In genomic region chr16:29157051-29157923, GRCh38 we compare ENCODE assay signal across 8 cellular contexts.
DNase-seq lines count a peak whose midpoint lies in the region; ATAC-seq and TF ChIP-seq lines count a peak whose summit lies in the region.
"Not testable (repeated sequence)": the region's sequence is repeated elsewhere in the genome, so short reads cannot be mapped to it uniquely, and the experiment has no call there.

No MANE protein-coding gene starts in this region.

- not testable (repeated sequence) for H3K36me3 ChIP-seq in left lung; trophoblast cell (ENCODE audit: control insufficient read depth in 1 of 2, insufficient read depth in 2 of 2, low read length in 2 of 2); uterus

- H3K9me3 ChIP-seq in left lung; trophoblast cell (ENCODE audit: insufficient read depth, low read depth, low read length); uterus: not testable (repeated sequence)

- TF ChIP-seq CTCF in WTC11 (IDR thresholded peaks at IDR 0.05); MCF 10A (IDR thresholded peaks at IDR 0.05; ENCODE audit: unreplicated experiment): not testable (repeated sequence)
- TF ChIP-seq CTCF in left lung (IDR thresholded peaks at IDR 0.05) (peak in 1 of 2 donors; percentile 22), uterus (IDR thresholded peaks at IDR 0.05) (peak in 1 of 4 experiments; percentile 35)

- H2AK5ac ChIP-seq in trophoblast cell (ENCODE audit: low read length), result not testable (repeated sequence)

- H3K4me1 ChIP-seq in left lung (peaks cover 6 to 52% of the 10 kb centered on the region in 2 donors), trophoblast cell (ENCODE audit: control insufficient read depth in 1 of 2, insufficient read depth in 2 of 2, low read length in 2 of 2) (peaks cover 8 to 12% of the 10 kb centered on the region in 2 experiments), uterus (peaks cover 0 to 11% of the 10 kb centered on the region in 2 donors)

- H3K4me2 ChIP-seq in trophoblast cell (ENCODE audit: low read length), result peak overlapping the region; percentile 10

- H3K27ac Mint-ChIP-seq in WTC11 (peak overlapping the region; percentile 99), MCF 10A (ENCODE audit: low read depth, unreplicated experiment) (peak overlapping the region; percentile 97)

- H2AFZ ChIP-seq in trophoblast cell (ENCODE audit: insufficient read depth, low read length, poor library complexity), result not testable (repeated sequence)

- DNase-seq in GDM1 (lab: John Stamatoyannopoulos, UW) (peak; percentile 29), MV-4-11 (lab: John Stamatoyannopoulos, UW) (peak; percentile 97), WTC11 (ENCODE audit: low spot score) (peak; percentile 46), MCF 10A (ENCODE audit: unreplicated experiment) (peak; percentile 95), fibroblast of peridontal ligament (ENCODE audit: extremely low read depth) (peak; percentile 96), left lung (peak in 1 of 2 donors; percentile 62), trophoblast cell (peak; percentile 93 to 98), uterus (peak; percentile 66 to 75)

- H2BK120ac ChIP-seq in trophoblast cell (ENCODE audit: insufficient read depth, low read length, poor library complexity), result not testable (repeated sequence)

- BruUV-seq in MCF 10A (replicated peaks; lab: Mats Ljungman, UMichigan), result TSS peak; percentile 100

- POLR2A ChIA-PET in WTC11 (lab: Charles Lee), result not testable (repeated sequence)
- POLR2A ChIA-PET in MCF 10A (lab: Yijun Ruan, JAX), result interaction anchor here (0.6 kb wide), 1 partner anchor 104 kb away, joined by 3 read pairs; no protein-coding TSS in a partner anchor

- H3K27ac ChIP-seq in left lung (peak overlapping the region; percentile 77 to 96), trophoblast cell (ENCODE audit: low read depth, low read length) (peak overlapping the region; percentile 56), uterus (peak overlapping the region; percentile 82 to 92)

- CTCF ChIA-PET in WTC11 (lab: Charles Lee); MCF 10A (lab: Yijun Ruan, JAX): not testable (repeated sequence)

- H4K8ac ChIP-seq in trophoblast cell (ENCODE audit: low read depth, low read length), result not testable (repeated sequence)

- peak overlapping the region in 1 of 2 donors; percentile 14 for H3K4me3 ChIP-seq in left lung
- not testable (repeated sequence) for H3K4me3 ChIP-seq in trophoblast cell (ENCODE audit: low read depth, low read length)
- peak overlapping the region in 1 of 2 donors; percentile 1 for H3K4me3 ChIP-seq in uterus

- intact Hi-C loops in MCF 10A (cut with micrococcal nuclease); left lung (cut with DNase I); uterus (cut with DNase I; ENCODE audit: low total_unique reads): not testable (repeated sequence)

- not testable (repeated sequence) for H3K9me3 Mint-ChIP-seq in WTC11; MCF 10A (ENCODE audit: unreplicated experiment)

- H3K79me2 ChIP-seq in trophoblast cell (ENCODE audit: control insufficient read depth, insufficient read depth, low read length, poor library complexity), result not testable (repeated sequence)

- H3K18ac ChIP-seq in trophoblast cell (ENCODE audit: low read length), result not testable (repeated sequence)

- H3K36me3 Mint-ChIP-seq in WTC11; MCF 10A (ENCODE audit: insufficient read depth, unreplicated experiment): not testable (repeated sequence)

- not testable (repeated sequence) for H2BK12ac ChIP-seq in trophoblast cell (ENCODE audit: low read length)

- not testable (repeated sequence) for H3K9ac ChIP-seq in trophoblast cell (ENCODE audit: low read length)

- peaks cover 28% of the 10 kb centered on the region for H3K4me1 Mint-ChIP-seq in WTC11
- peaks cover 14% of the 10 kb centered on the region for H3K4me1 Mint-ChIP-seq in MCF 10A (ENCODE audit: insufficient read depth, unreplicated experiment)

- H4K12ac ChIP-seq in trophoblast cell (ENCODE audit: low read depth, low read length), result not testable (repeated sequence)

- ATAC-seq in WTC11 (peak; percentile 68), left lung (peak; percentile 81)

- not testable (repeated sequence) for H3K4me3 Mint-ChIP-seq in WTC11
- peak overlapping the region; percentile 40 for H3K4me3 Mint-ChIP-seq in MCF 10A (ENCODE audit: unreplicated experiment)

- not testable (repeated sequence) for H4K91ac ChIP-seq in trophoblast cell (ENCODE audit: low read depth, low read length)

- TF ChIP-seq POLR2A in uterus (IDR thresholded peaks at IDR 0.05), result not testable (repeated sequence)

- not testable (repeated sequence) for H3K79me1 ChIP-seq in trophoblast cell (ENCODE audit: low read length)

- H3K23ac ChIP-seq in trophoblast cell (ENCODE audit: low read length), result not testable (repeated sequence)

- not testable (repeated sequence) for H3K27me3 ChIP-seq in left lung; trophoblast cell (ENCODE audit: insufficient read depth, low read length); uterus

- H3K27me3 Mint-ChIP-seq in WTC11 (ENCODE audit: low read depth); MCF 10A (ENCODE audit: insufficient read depth, unreplicated experiment): not testable (repeated sequence)

- H3K4ac ChIP-seq in trophoblast cell (ENCODE audit: low read depth, low read length), result not testable (repeated sequence)

- not testable (repeated sequence) for H2BK5ac ChIP-seq in trophoblast cell (ENCODE audit: low read depth, low read length, poor library complexity)

- WGBS in trophoblast cell (ENCODE audit: extremely low coverage, insufficient coverage, insufficient read length), result no CpG with 5 or more reads among the region's 22 CpGs

- H3K14ac ChIP-seq in trophoblast cell (ENCODE audit: low read length), result not testable (repeated sequence)

TF ChIP-seq in WTC11, 78 proteins besides CTCF, POLR2A, EP300 and RAD21:
- peak; percentile 53; the same call in 1 of the 2 replicates for TF ChIP-seq GABPB1 (CRISPR knock-in tag; IDR thresholded peaks at IDR 0.05)
